Comparison of ENCODE assay signal across 1 cellular context in genomic region chr7:66535414-66536329, GRCh38.
TF ChIP-seq lines count a peak whose summit lies in the region.

No MANE protein-coding gene starts in this region.

TF ChIP-seq in HepG2, 621 proteins besides CTCF, POLR2A, EP300 and RAD21 (continued from another document and continues in another):
- no peak for TF ChIP-seq SOX6 (IDR thresholded peaks at IDR 0.05)
- peak; percentile 68 for TF ChIP-seq SOX6 (CRISPR knock-in tag; IDR thresholded peaks at IDR 0.05)
- TF ChIP-seq ATF4 (CRISPR knock-in tag; IDR thresholded peaks at IDR 0.05) = peak in 1 of 2 experiments; percentile 71; a peak in 2 of 4 replicates
- no peak for TF ChIP-seq SATB2 (CRISPR knock-in tag; IDR thresholded peaks at IDR 0.05)
- no peak for TF ChIP-seq ATRX (CRISPR knock-in tag; IDR thresholded peaks at IDR 0.05; ENCODE audit: borderline replicate concordance)
- no peak for TF ChIP-seq CREBL2 (CRISPR knock-in tag; IDR thresholded peaks at IDR 0.05; ENCODE audit: borderline replicate concordance)
- 0 out of 2 replicates have a peak, but pooled peaks have one; percentile 46 for TF ChIP-seq ZNF775 (CRISPR knock-in tag; IDR thresholded peaks at IDR 0.05; ENCODE audit: borderline replicate concordance)
- no peak for TF ChIP-seq ATF6 (CRISPR knock-in tag; conservative IDR thresholded peaks at IDR 0.05)
- TF ChIP-seq, protein P1, sequence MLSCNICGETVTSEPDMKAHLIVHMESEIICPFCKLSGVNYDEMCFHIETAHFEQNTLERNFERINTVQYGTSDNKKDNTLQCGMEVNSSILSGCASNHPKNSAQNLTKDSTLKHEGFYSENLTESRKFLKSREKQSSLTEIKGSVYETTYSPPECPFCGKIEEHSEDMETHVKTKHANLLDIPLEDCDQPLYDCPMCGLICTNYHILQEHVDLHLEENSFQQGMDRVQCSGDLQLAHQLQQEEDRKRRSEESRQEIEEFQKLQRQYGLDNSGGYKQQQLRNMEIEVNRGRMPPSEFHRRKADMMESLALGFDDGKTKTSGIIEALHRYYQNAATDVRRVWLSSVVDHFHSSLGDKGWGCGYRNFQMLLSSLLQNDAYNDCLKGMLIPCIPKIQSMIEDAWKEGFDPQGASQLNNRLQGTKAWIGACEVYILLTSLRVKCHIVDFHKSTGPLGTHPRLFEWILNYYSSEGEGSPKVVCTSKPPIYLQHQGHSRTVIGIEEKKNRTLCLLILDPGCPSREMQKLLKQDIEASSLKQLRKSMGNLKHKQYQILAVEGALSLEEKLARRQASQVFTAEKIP (CRISPR knock-in tag; IDR thresholded peaks at IDR 0.05; ENCODE audit: borderline replicate concordance) = no peak
- peak; percentile 40; the same call in 1 of the 2 replicates for TF ChIP-seq ZNF800 (CRISPR knock-in tag; IDR thresholded peaks at IDR 0.05)
- TF ChIP-seq, protein P2, sequence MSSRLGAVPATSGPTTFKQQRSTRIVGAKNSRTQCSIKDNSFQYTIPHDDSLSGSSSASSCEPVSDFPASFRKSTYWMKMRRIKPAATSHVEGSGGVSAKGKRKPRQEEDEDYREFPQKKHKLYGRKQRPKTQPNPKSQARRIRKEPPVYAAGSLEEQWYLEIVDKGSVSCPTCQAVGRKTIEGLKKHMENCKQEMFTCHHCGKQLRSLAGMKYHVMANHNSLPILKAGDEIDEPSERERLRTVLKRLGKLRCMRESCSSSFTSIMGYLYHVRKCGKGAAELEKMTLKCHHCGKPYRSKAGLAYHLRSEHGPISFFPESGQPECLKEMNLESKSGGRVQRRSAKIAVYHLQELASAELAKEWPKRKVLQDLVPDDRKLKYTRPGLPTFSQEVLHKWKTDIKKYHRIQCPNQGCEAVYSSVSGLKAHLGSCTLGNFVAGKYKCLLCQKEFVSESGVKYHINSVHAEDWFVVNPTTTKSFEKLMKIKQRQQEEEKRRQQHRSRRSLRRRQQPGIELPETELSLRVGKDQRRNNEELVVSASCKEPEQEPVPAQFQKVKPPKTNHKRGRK (CRISPR knock-in tag; IDR thresholded peaks at IDR 0.05) = no peak
- TF ChIP-seq MED1 (CRISPR knock-in tag; IDR thresholded peaks at IDR 0.05) = peak; percentile 74
- no peak for TF ChIP-seq SRF (IDR thresholded peaks at IDR 0.05; ENCODE audit: low read depth, low read length)
- TF ChIP-seq GTF3A (CRISPR knock-in tag; conservative IDR thresholded peaks at IDR 0.05) = peak; percentile 68; the same call in 1 of the 2 replicates
- TF ChIP-seq DNMT3B (CRISPR knock-in tag; conservative IDR thresholded peaks at IDR 0.05) = no peak
- TF ChIP-seq NPAS2 (CRISPR knock-in tag; IDR thresholded peaks at IDR 0.05; ENCODE audit: borderline replicate concordance) = no peak
- 0 out of 2 replicates have a peak, but pooled peaks have one; percentile 21 for TF ChIP-seq IRF2 (CRISPR knock-in tag; IDR thresholded peaks at IDR 0.05)
- TF ChIP-seq NFKB2 (CRISPR knock-in tag; IDR thresholded peaks at IDR 0.05; ENCODE audit: borderline replicate concordance) = peak; percentile 61; the same call in 1 of the 2 replicates
- TF ChIP-seq, protein P3, sequence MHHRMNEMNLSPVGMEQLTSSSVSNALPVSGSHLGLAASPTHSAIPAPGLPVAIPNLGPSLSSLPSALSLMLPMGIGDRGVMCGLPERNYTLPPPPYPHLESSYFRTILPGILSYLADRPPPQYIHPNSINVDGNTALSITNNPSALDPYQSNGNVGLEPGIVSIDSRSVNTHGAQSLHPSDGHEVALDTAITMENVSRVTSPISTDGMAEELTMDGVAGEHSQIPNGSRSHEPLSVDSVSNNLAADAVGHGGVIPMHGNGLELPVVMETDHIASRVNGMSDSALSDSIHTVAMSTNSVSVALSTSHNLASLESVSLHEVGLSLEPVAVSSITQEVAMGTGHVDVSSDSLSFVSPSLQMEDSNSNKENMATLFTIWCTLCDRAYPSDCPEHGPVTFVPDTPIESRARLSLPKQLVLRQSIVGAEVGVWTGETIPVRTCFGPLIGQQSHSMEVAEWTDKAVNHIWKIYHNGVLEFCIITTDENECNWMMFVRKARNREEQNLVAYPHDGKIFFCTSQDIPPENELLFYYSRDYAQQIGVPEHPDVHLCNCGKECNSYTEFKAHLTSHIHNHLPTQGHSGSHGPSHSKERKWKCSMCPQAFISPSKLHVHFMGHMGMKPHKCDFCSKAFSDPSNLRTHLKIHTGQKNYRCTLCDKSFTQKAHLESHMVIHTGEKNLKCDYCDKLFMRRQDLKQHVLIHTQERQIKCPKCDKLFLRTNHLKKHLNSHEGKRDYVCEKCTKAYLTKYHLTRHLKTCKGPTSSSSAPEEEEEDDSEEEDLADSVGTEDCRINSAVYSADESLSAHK (CRISPR knock-in tag; IDR thresholded peaks at IDR 0.05; ENCODE audit: borderline replicate concordance) = no peak
- TF ChIP-seq SRSF4 (IDR thresholded peaks at IDR 0.05; ENCODE audit: low read depth, low read length, poor library complexity, severe bottlenecking) = no peak
- TF ChIP-seq ZSCAN31 (CRISPR knock-in tag; IDR thresholded peaks at IDR 0.05; ENCODE audit: low read depth) = no peak; the same call in none of the 2 replicates
- peak; percentile 90; the same call in 1 of the 2 replicates for TF ChIP-seq RCOR2 (CRISPR knock-in tag; IDR thresholded peaks at IDR 0.05)
- no peak for TF ChIP-seq CENPX (CRISPR knock-in tag; IDR thresholded peaks at IDR 0.05)
- TF ChIP-seq, protein P4, sequence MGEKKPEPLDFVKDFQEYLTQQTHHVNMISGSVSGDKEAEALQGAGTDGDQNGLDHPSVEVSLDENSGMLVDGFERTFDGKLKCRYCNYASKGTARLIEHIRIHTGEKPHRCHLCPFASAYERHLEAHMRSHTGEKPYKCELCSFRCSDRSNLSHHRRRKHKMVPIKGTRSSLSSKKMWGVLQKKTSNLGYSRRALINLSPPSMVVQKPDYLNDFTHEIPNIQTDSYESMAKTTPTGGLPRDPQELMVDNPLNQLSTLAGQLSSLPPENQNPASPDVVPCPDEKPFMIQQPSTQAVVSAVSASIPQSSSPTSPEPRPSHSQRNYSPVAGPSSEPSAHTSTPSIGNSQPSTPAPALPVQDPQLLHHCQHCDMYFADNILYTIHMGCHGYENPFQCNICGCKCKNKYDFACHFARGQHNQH (CRISPR knock-in tag; IDR thresholded peaks at IDR 0.05) = peak; percentile 65; the same call in 1 of the 2 replicates
- TF ChIP-seq FOXA3 (CRISPR knock-in tag; IDR thresholded peaks at IDR 0.05) = peak; percentile 73
- peak; percentile 34; the same call in 1 of the 2 replicates for TF ChIP-seq HDAC2 (CRISPR knock-in tag; IDR thresholded peaks at IDR 0.05)
- no peak for TF ChIP-seq SIN3B (IDR thresholded peaks at IDR 0.05; ENCODE audit: low read length)
- no peak for TF ChIP-seq JUNB (CRISPR knock-in tag; IDR thresholded peaks at IDR 0.05; ENCODE audit: borderline replicate concordance)
- peak; percentile 100 for TF ChIP-seq ZNF629 (CRISPR knock-in tag; conservative IDR thresholded peaks at IDR 0.05)
- TF ChIP-seq, protein P5, sequence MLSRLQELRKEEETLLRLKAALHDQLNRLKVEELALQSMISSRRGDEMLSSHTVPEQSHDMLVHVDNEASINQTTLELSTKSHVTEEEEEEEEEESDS (CRISPR knock-in tag; IDR thresholded peaks at IDR 0.05; ENCODE audit: borderline replicate concordance) = no peak
- TF ChIP-seq CBX5 (CRISPR knock-in tag; IDR thresholded peaks at IDR 0.05; ENCODE audit: borderline replicate concordance) = no peak; the same call in 1 of the 2 replicates
- TF ChIP-seq NR3C1 (CRISPR knock-in tag; IDR thresholded peaks at IDR 0.05) = no peak
- TF ChIP-seq ZNF598 (CRISPR knock-in tag; IDR thresholded peaks at IDR 0.05; ENCODE audit: borderline replicate concordance) = peak; percentile 66; the same call in 1 of the 2 replicates
- TF ChIP-seq XRCC5 (optimal IDR thresholded peaks at IDR 0.05; ENCODE audit: low read length) = no peak
- no peak for TF ChIP-seq ZNF263 (CRISPR knock-in tag; IDR thresholded peaks at IDR 0.05)
- TF ChIP-seq TFAP4 (IDR thresholded peaks at IDR 0.05; ENCODE audit: borderline replicate concordance, low read depth) = no peak
- no peak for TF ChIP-seq NKX3-1 (CRISPR knock-in tag; IDR thresholded peaks at IDR 0.05)
- no peak for TF ChIP-seq PCBP1 (IDR thresholded peaks at IDR 0.05; ENCODE audit: borderline replicate concordance, low read depth, low read length)
- TF ChIP-seq NFE2L2 (IDR thresholded peaks at IDR 0.05; ENCODE audit: low read length) = no peak
- TF ChIP-seq KLF9 (CRISPR knock-in tag; IDR thresholded peaks at IDR 0.05; ENCODE audit: low read depth) = no peak
- no peak for TF ChIP-seq ZNF639 (CRISPR knock-in tag; conservative IDR thresholded peaks at IDR 0.05)
- no peak for TF ChIP-seq ZNF549 (CRISPR knock-in tag; IDR thresholded peaks at IDR 0.05)
- TF ChIP-seq KLF13 (CRISPR knock-in tag; IDR thresholded peaks at IDR 0.05) = no peak
- peak; percentile 70 for TF ChIP-seq CCDC6 (CRISPR knock-in tag; IDR thresholded peaks at IDR 0.05)
- TF ChIP-seq ZSCAN9 (CRISPR knock-in tag; IDR thresholded peaks at IDR 0.05; ENCODE audit: borderline replicate concordance) = no peak; the same call in 1 of the 2 replicates
- TF ChIP-seq ZNF451 (CRISPR knock-in tag; IDR thresholded peaks at IDR 0.05) = no peak
- no peak for TF ChIP-seq ZNF432 (CRISPR knock-in tag; IDR thresholded peaks at IDR 0.05; ENCODE audit: borderline replicate concordance)
- TF ChIP-seq, protein P6, sequence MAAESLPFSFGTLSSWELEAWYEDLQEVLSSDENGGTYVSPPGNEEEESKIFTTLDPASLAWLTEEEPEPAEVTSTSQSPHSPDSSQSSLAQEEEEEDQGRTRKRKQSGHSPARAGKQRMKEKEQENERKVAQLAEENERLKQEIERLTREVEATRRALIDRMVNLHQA (CRISPR knock-in tag; IDR thresholded peaks at IDR 0.05) = no peak
- TF ChIP-seq SMAD9 (CRISPR knock-in tag; IDR thresholded peaks at IDR 0.05) = no peak
- TF ChIP-seq KLF15 (CRISPR knock-in tag; IDR thresholded peaks at IDR 0.05; ENCODE audit: borderline replicate concordance) = no peak
- TF ChIP-seq, protein P7, sequence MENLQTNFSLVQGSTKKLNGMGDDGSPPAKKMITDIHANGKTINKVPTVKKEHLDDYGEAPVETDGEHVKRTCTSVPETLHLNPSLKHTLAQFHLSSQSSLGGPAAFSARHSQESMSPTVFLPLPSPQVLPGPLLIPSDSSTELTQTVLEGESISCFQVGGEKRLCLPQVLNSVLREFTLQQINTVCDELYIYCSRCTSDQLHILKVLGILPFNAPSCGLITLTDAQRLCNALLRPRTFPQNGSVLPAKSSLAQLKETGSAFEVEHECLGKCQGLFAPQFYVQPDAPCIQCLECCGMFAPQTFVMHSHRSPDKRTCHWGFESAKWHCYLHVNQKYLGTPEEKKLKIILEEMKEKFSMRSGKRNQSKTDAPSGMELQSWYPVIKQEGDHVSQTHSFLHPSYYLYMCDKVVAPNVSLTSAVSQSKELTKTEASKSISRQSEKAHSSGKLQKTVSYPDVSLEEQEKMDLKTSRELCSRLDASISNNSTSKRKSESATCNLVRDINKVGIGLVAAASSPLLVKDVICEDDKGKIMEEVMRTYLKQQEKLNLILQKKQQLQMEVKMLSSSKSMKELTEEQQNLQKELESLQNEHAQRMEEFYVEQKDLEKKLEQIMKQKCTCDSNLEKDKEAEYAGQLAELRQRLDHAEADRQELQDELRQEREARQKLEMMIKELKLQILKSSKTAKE (CRISPR knock-in tag; IDR thresholded peaks at IDR 0.05; ENCODE audit: borderline replicate concordance) = no peak
- TF ChIP-seq ZIK1 (CRISPR knock-in tag; IDR thresholded peaks at IDR 0.05; ENCODE audit: borderline replicate concordance, low read depth) = no peak
